In genomic region chr18:45320724-45321123, GRCh38 we compare ENCODE assay signal across 1 cellular context.
TF ChIP-seq lines count a peak whose summit lies in the region.

No MANE protein-coding gene starts in this region.

TF ChIP-seq in K562, 482 proteins besides CTCF, POLR2A, EP300 and RAD21 (continued from another document):
- TF ChIP-seq E2F8 (IDR thresholded peaks at IDR 0.05; ENCODE audit: low read depth, partially characterized antibody): no peak
- no peak for TF ChIP-seq CEBPG (CRISPR knock-in tag; IDR thresholded peaks at IDR 0.05)
- TF ChIP-seq CEBPG (tag; conservative IDR thresholded peaks at IDR 0.05 in 1 of 2, IDR thresholded peaks at IDR 0.05 in 1 of 2): peak; percentile 84 to 93
- TF ChIP-seq HNRNPLL (IDR thresholded peaks at IDR 0.05; ENCODE audit: low read depth, low read length, poor library complexity, severe bottlenecking): no peak
- no peak for TF ChIP-seq BCL6 (CRISPR knock-in tag; IDR thresholded peaks at IDR 0.05)
- TF ChIP-seq ZNF655 (CRISPR knock-in tag; IDR thresholded peaks at IDR 0.05): no peak
- no peak for TF ChIP-seq TCF15 (CRISPR knock-in tag; IDR thresholded peaks at IDR 0.05)
- TF ChIP-seq ARID1B (IDR thresholded peaks at IDR 0.05): no peak
- no peak for TF ChIP-seq TAF15 (IDR thresholded peaks at IDR 0.05; ENCODE audit: low read depth, low read length)
- TF ChIP-seq, protein P1, sequence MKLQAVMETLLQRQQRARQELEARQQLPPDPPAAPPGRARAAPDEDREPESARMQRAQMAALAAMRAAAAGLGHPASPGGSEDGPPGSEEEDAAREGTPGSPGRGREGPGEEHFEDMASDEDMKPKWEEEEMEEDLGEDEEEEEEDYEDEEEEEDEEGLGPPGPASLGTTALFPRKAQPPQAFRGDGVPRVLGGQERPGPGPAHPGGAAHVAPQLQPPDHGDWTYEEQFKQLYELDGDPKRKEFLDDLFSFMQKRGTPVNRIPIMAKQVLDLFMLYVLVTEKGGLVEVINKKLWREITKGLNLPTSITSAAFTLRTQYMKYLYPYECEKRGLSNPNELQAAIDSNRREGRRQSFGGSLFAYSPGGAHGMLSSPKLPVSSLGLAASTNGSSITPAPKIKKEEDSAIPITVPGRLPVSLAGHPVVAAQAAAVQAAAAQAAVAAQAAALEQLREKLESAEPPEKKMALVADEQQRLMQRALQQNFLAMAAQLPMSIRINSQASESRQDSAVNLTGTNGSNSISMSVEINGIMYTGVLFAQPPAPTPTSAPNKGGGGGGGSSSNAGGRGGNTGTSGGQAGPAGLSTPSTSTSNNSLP (IDR thresholded peaks at IDR 0.05; ENCODE audit: borderline replicate concordance, low read depth, low read length): no peak
- no peak for TF ChIP-seq ZNF75A (CRISPR knock-in tag; IDR thresholded peaks at IDR 0.05)
- no peak for TF ChIP-seq TAF9B (IDR thresholded peaks at IDR 0.05; ENCODE audit: partially characterized antibody)
- TF ChIP-seq JUND (IDR thresholded peaks at IDR 0.05; ENCODE audit: borderline replicate concordance, low read depth, low read length): 0 out of 2 replicates have a peak, but pooled peaks have one; percentile 51
- TF ChIP-seq JUND (tag; IDR thresholded peaks at IDR 0.05; ENCODE audit: borderline replicate concordance, low read depth, low read length): no peak
- TF ChIP-seq, protein P2, sequence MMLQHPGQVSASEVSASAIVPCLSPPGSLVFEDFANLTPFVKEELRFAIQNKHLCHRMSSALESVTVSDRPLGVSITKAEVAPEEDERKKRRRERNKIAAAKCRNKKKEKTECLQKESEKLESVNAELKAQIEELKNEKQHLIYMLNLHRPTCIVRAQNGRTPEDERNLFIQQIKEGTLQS (IDR thresholded peaks at IDR 0.05): peak; percentile 94
- TF ChIP-seq, protein P2 (CRISPR knock-in tag; conservative IDR thresholded peaks at IDR 0.05): no peak
- peak; percentile 81 for TF ChIP-seq CEBPB (tag; IDR thresholded peaks at IDR 0.05)
- TF ChIP-seq MAFG (tag; conservative IDR thresholded peaks at IDR 0.05): 0 out of 2 replicates have a peak, but pooled peaks have one; percentile 6
- TF ChIP-seq CHD7 (IDR thresholded peaks at IDR 0.05; ENCODE audit: low read depth, low read length): no peak
- no peak for TF ChIP-seq ZNF263 (CRISPR knock-in tag; IDR thresholded peaks at IDR 0.05; ENCODE audit: borderline replicate concordance)
- TF ChIP-seq, protein P3, sequence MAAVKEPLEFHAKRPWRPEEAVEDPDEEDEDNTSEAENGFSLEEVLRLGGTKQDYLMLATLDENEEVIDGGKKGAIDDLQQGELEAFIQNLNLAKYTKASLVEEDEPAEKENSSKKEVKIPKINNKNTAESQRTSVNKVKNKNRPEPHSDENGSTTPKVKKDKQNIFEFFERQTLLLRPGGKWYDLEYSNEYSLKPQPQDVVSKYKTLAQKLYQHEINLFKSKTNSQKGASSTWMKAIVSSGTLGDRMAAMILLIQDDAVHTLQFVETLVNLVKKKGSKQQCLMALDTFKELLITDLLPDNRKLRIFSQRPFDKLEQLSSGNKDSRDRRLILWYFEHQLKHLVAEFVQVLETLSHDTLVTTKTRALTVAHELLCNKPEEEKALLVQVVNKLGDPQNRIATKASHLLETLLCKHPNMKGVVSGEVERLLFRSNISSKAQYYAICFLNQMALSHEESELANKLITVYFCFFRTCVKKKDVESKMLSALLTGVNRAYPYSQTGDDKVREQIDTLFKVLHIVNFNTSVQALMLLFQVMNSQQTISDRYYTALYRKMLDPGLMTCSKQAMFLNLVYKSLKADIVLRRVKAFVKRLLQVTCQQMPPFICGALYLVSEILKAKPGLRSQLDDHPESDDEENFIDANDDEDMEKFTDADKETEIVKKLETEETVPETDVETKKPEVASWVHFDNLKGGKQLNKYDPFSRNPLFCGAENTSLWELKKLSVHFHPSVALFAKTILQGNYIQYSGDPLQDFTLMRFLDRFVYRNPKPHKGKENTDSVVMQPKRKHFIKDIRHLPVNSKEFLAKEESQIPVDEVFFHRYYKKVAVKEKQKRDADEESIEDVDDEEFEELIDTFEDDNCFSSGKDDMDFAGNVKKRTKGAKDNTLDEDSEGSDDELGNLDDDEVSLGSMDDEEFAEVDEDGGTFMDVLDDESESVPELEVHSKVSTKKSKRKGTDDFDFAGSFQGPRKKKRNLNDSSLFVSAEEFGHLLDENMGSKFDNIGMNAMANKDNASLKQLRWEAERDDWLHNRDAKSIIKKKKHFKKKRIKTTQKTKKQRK (IDR thresholded peaks at IDR 0.05; ENCODE audit: borderline replicate concordance, low read depth, low read length): no peak
